5 cellular contexts compared by ENCODE assay signal in the genomic region with DNA sequence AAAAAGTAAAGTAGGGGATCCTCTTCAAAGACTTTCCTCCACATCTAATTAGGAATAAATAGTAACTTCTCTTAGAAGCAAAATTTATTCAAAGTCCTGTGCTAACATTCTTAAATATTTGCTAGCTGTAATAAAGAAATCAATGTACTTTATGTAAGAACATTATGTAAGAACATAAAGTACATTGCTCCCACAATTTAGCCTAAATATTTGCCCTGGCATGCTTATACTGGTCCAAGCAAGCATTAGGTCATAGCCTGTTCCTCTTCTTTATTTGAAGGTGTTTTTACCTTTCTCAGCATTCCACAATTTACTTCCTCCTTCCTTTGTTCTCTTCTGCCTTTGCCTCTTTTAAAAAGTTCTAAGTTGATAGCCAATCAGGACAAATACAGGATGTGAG.
A peak's percentile ranks its signal among the peaks of the same experiment; 100 is the strongest.
DNase-seq lines count a peak whose midpoint lies in the region; FAIRE-seq and TF ChIP-seq lines count a peak whose summit lies in the region.
"Not testable (repeated sequence)": the region's sequence is repeated elsewhere in the genome, so short reads cannot be mapped to it uniquely, and the experiment has no call there.

No MANE protein-coding gene starts in this region.

- H3K4me2 ChIP-seq in mammary epithelial cell (ENCODE audit: insufficient read depth, low read depth, low read length) = peak overlapping the region; percentile 8
- peak overlapping the region; percentile 1 for H3K4me2 ChIP-seq in keratinocyte (ENCODE audit: control insufficient read depth, extremely low read depth, insufficient read depth, low read depth, low read length)

- H3K9ac ChIP-seq in mammary epithelial cell (ENCODE audit: insufficient read depth, low read length); keratinocyte (ENCODE audit: control insufficient read depth, extremely low read depth, insufficient read depth, low read length): not testable (repeated sequence)

- peak overlapping the region; percentile 29; the same call in 1 of the 2 replicates for H3K27ac ChIP-seq in VCaP
- H3K27ac ChIP-seq in mammary epithelial cell (ENCODE audit: insufficient read depth, low read depth, low read length); keratinocyte (ENCODE audit: control insufficient read depth, insufficient read depth, low read length): not testable (repeated sequence)
- peak overlapping the region in 3 of 4 donors; percentile 62 to 77 (median 65) for H3K27ac ChIP-seq in esophagus squamous epithelium

- H3K9me1 ChIP-seq in keratinocyte (ENCODE audit: control insufficient read depth, extremely low read depth, insufficient read depth, low read length) = not testable (repeated sequence)

- TF ChIP-seq CTCF in VCaP (conservative IDR thresholded peaks at IDR 0.05); mammary epithelial cell (conservative IDR thresholded peaks at IDR 0.05 in 1 of 2, IDR thresholded peaks at IDR 0.05 in 1 of 2; ENCODE audit: extremely low read depth in 1 of 2, insufficient read depth in 1 of 2, low read depth in 1 of 2, low read length in 2 of 2); epithelial cell of esophagus (IDR thresholded peaks at IDR 0.05; ENCODE audit: insufficient read depth, low read depth, low read length, missing control alignments); esophagus squamous epithelium (IDR thresholded peaks at IDR 0.05); keratinocyte (optimal IDR thresholded peaks at IDR 0.05 in 1 of 3, IDR thresholded peaks at IDR 0.05 in 1 of 3, conservative IDR thresholded peaks at IDR 0.05 in 1 of 3; ENCODE audit: extremely low read depth in 1 of 3, insufficient read depth in 2 of 3, low read length in 3 of 3): not testable (repeated sequence)

- not testable (repeated sequence) for TF ChIP-seq POLR2A in esophagus squamous epithelium (IDR thresholded peaks at IDR 0.05)

- BruUV-seq in mammary epithelial cell (replicated peaks; lab: Mats Ljungman, UMichigan) = not testable (repeated sequence)

- intact Hi-C loops in mammary epithelial cell (cut with micrococcal nuclease); esophagus squamous epithelium (cut with DNase I): not testable (repeated sequence)

- not testable (repeated sequence) for H3K36me3 ChIP-seq in mammary epithelial cell (ENCODE audit: insufficient read depth, low read length); esophagus squamous epithelium; keratinocyte (ENCODE audit: control insufficient read depth in 2 of 2, extremely low read depth in 1 of 2, insufficient read depth in 2 of 2, low read length in 2 of 2)

- FAIRE-seq in keratinocyte (lab: Jason Lieb, UNC) = peak; percentile 77

- dilution Hi-C loops in mammary epithelial cell (cut with HindIII; ENCODE audit: low sequenced_read_pairs); keratinocyte (cut with MboI; ENCODE audit: extremely low pct_ligation_motif_present, low sequenced_read_pairs): not testable (repeated sequence)

- H2AFZ ChIP-seq in mammary epithelial cell (ENCODE audit: low read depth, low read length) = peak overlapping the region; percentile 72
- not testable (repeated sequence) for H2AFZ ChIP-seq in keratinocyte (ENCODE audit: control insufficient read depth, low read length)

- H3K27me3 ChIP-seq in mammary epithelial cell (ENCODE audit: insufficient read depth, low read length); esophagus squamous epithelium; keratinocyte (ENCODE audit: control insufficient read depth, extremely low read depth, insufficient read depth, low read length): not testable (repeated sequence)

- CTCF ChIA-PET in mammary epithelial cell (lab: Charles Lee; ENCODE audit: low non-redundant PET) = not testable (repeated sequence)

- H3K4me3 ChIP-seq in mammary epithelial cell (replicated peaks in 1 of 3; ENCODE audit: insufficient read depth in 1 of 3, low read depth in 2 of 3, low read length in 3 of 3); epithelial cell of esophagus (ENCODE audit: low read length); esophagus squamous epithelium; keratinocyte (ENCODE audit: control insufficient read depth in 2 of 3, extremely low read depth in 1 of 3, insufficient read depth in 2 of 3, low read depth in 1 of 3, low read length in 3 of 3): not testable (repeated sequence)

- not testable (repeated sequence) for H3K9me3 ChIP-seq in mammary epithelial cell (replicated peaks; ENCODE audit: insufficient read depth, low read length); esophagus squamous epithelium; keratinocyte (ENCODE audit: control insufficient read depth, low read depth, low read length)

- not testable (repeated sequence) for H4K20me1 ChIP-seq in mammary epithelial cell (ENCODE audit: insufficient read depth, low read length); keratinocyte (ENCODE audit: control insufficient read depth, extremely low read depth, insufficient read depth, low read length)

- in situ Hi-C loops in mammary epithelial cell (cut with MboI; ENCODE audit: low sequenced_read_pairs in 2 of 2) = not testable (repeated sequence)

- DNase-seq in mammary epithelial cell = peak; percentile 19
- DNase-seq in epithelial cell of esophagus (ENCODE audit: low read depth) = peak; percentile 41
- not testable (repeated sequence) for DNase-seq in esophagus squamous epithelium (lab: John Stamatoyannopoulos, UW); keratinocyte (ENCODE audit: low read depth, low spot score)

- peaks cover 24% of the 10 kb centered on the region for H3K4me1 ChIP-seq in mammary epithelial cell (ENCODE audit: insufficient read depth, low read length)
- H3K4me1 ChIP-seq in esophagus squamous epithelium = peaks cover 0 to 36% (median 0%) of the 10 kb centered on the region in 3 donors
- peaks cover 13% of the 10 kb centered on the region for H3K4me1 ChIP-seq in keratinocyte (ENCODE audit: control insufficient read depth, extremely low read depth, insufficient read depth, low read length)

- not testable (repeated sequence) for H3K79me2 ChIP-seq in mammary epithelial cell (ENCODE audit: insufficient read depth, low read length); keratinocyte (ENCODE audit: control insufficient read depth, insufficient read depth, low read length)
